Comparison of ENCODE assay signal across 8 cellular contexts in the genomic region with DNA sequence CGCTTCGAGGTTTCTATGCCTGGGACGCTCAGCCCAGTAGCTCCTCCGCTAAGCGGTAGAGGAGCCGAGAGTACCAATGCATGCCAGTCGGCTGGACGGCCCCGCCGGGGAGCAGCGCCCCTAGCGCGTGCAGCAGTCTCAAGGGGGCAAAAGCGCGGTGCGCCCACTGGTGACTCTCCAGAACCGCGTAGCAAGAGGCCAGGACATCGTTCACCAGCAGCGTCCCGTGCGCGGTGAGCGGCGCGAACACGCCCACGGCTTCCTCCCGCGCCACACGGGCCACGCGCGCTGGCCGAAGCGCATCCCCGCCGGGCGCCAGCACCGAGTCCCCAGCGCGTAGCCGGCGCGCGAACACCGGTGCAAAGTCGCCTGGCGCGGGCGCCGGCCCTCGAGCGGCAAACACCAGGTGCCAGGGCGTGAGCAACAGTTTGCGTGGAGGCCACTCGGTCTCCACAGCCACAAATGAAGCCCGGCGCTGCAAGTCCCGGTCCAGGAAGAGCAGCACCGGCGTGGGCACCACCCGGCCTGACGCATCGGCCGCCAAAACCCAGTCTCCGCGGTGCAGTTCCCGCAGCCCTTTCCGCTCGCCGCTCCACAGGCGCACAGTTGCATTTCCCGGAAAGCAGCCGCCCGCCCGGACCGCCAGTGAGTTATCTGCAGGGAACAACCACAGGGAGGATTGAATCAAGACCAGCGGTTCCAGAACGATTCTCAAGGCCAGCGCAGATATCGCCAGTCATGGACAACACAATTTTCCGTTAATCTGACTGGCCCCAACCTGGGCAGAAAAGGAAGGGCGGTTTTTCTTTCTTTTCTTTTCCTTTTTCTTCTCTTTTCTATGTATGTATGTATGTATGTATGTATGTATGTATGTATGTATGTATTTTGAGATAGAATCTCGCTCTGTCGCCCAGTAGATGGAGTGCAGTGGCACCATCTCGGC. TPM values are rescaled to one million over a fixed set of nuclear protein-coding genes. Genes with fewer than 3 reads are reported as not detected.
A peak's percentile ranks its signal among the peaks of the same experiment; 100 is the strongest.
DNase-seq lines count a peak whose midpoint lies in the region; ATAC-seq and TF ChIP-seq lines count a peak whose summit lies in the region.

No MANE protein-coding gene starts in this region.

- H3K4me2 ChIP-seq in GM23248 (ENCODE audit: unreplicated experiment), result peak overlapping the region; percentile 87

- POLR2A ChIA-PET in AG04450 (lab: Yijun Ruan, JAX), result interaction anchor here (1.0 kb wide), 1 partner anchor 41 kb away, joined by 6 read pairs; a partner anchor contains a TSS

- H3K4me1 Mint-ChIP-seq in natural killer cell treated with Interleukin-12 subunit alpha and Interleukin-12 subunit beta and Interleukin-15 and Interleukin-18, amount 100 ng/mL, for 72 hours (ENCODE audit: low read depth in 2 of 2), result peaks cover 36 to 51% of the 10 kb centered on the region in 2 donors

- TF ChIP-seq CTCF in AG04450 (IDR thresholded peaks at IDR 0.05; ENCODE audit: low read depth, low read length) (peak; percentile 35), VCaP (conservative IDR thresholded peaks at IDR 0.05) (peak; percentile 56), esophagus muscularis mucosa (IDR thresholded peaks at IDR 0.05) (no peak)

- WGBS in GM23248 (ENCODE audit: low coverage in 1 of 2, low lambda C conversion rate in 2 of 2, missing lambda C conversion rate in 2 of 2), 2 experiments, result 2 to 3% methylated on average over 81 to 86 of the region's 87 CpGs
- 11% methylated on average over 35 of the region's 87 CpGs for WGBS in esophagus muscularis mucosa

- peak overlapping the region; percentile 75 for H2AFZ ChIP-seq in GM23248

- peaks cover under 1% of the 10 kb centered on the region for H3K36me3 Mint-ChIP-seq in natural killer cell treated with Interleukin-12 subunit alpha and Interleukin-12 subunit beta and Interleukin-15 and Interleukin-18, amount 100 ng/mL, for 72 hours

- H3K9me3 ChIP-seq in AG04450 (ENCODE audit: control insufficient read depth, insufficient read depth, low read length) (no peaks in the 10 kb centered on the region), GM23248 (ENCODE audit: low read depth) (no peaks in the 10 kb centered on the region), esophagus muscularis mucosa (no peaks in the 10 kb centered on the region), SJCRH30 (replicated peaks) (no peaks in the 10 kb centered on the region)

- H3K4me3 ChIP-seq in AG04450 (ENCODE audit: low read depth, low read length) (peak overlapping the region; percentile 53), GM23248 (peak overlapping the region; percentile 61), esophagus muscularis mucosa (peak overlapping the region; percentile 41 to 54 (median 46)), SJCRH30 (no peak overlapping the region)

- no peaks in the 10 kb centered on the region for H4K20me1 ChIP-seq in GM23248 (ENCODE audit: insufficient read depth)

- DNase-seq in AG04450 (ENCODE audit: low read depth, low spot score) (no peak), GM23248 (peak; percentile 73), esophagus muscularis mucosa (ENCODE audit: extremely low spot score) (no peak), SJCRH30 (no peak)
- peak; percentile 75 for DNase-seq in natural killer cell treated with Interleukin-12 subunit alpha and Interleukin-12 subunit beta and Interleukin-15 and Interleukin-18, amount 100 ng/mL, for 72 hours (ENCODE audit: low spot score)

- in situ Hi-C loops in GM23248 (cut with MboI), result loop anchor here (10.0 kb wide), 1 partner anchor 145 kb away; no protein-coding TSS in a partner anchor

- ATAC-seq in natural killer cell treated with Interleukin-12 subunit alpha and Interleukin-12 subunit beta and Interleukin-15 and Interleukin-18, amount 100 ng/mL, for 72 hours, result peak; percentile 51 to 60
- no peak for ATAC-seq in GM19455 (IDR thresholded peaks at IDR 0.05; ENCODE audit: unreplicated experiment)
- ATAC-seq in HG03097 (IDR thresholded peaks at IDR 0.05; ENCODE audit: low FRiP score, unreplicated experiment), result no peak

- H3K27me3 Mint-ChIP-seq in natural killer cell treated with Interleukin-12 subunit alpha and Interleukin-12 subunit beta and Interleukin-15 and Interleukin-18, amount 100 ng/mL, for 72 hours, result peaks cover 22 to 35% of the 10 kb centered on the region in 2 donors

- H3K9me3 Mint-ChIP-seq in natural killer cell treated with Interleukin-12 subunit alpha and Interleukin-12 subunit beta and Interleukin-15 and Interleukin-18, amount 100 ng/mL, for 72 hours, result no peaks in the 10 kb centered on the region

- H3K4me1 ChIP-seq in GM23248 (ENCODE audit: insufficient read depth) (peaks cover 23% of the 10 kb centered on the region; the same call in 1 of the 2 replicates), esophagus muscularis mucosa (peaks cover 58 to 79% (median 75%) of the 10 kb centered on the region in 4 donors), SJCRH30 (peaks cover 10% of the 10 kb centered on the region)

- H3K79me2 ChIP-seq in GM23248 (ENCODE audit: insufficient read depth), result no peaks in the 10 kb centered on the region

- H3K27ac ChIP-seq in AG04450 (ENCODE audit: low read depth, low read length), result no peak overlapping the region
- no peak overlapping the region for H3K27ac ChIP-seq in GM23248
- H3K27ac ChIP-seq in VCaP, result no peak overlapping the region
- peak overlapping the region in 2 of 4 donors; percentile 15 to 62 for H3K27ac ChIP-seq in esophagus muscularis mucosa (replicated peaks in 1 of 4)
- no peak overlapping the region for H3K27ac ChIP-seq in SJCRH30

- H3F3A ChIP-seq in GM23248 (ENCODE audit: insufficient read depth), result peaks cover 15% of the 10 kb centered on the region

- no peak for TF ChIP-seq POLR2A in esophagus muscularis mucosa (IDR thresholded peaks at IDR 0.05; ENCODE audit: low read depth)

- no peaks in the 10 kb centered on the region for H3K9me2 ChIP-seq in GM23248 (ENCODE audit: insufficient read depth)

- intact Hi-C loops in esophagus muscularis mucosa (cut with DNase I), result loop anchor here (5.0 kb wide), 1 partner anchor 32 kb away; no protein-coding TSS in a partner anchor

- no peak overlapping the region for H3K9ac ChIP-seq in GM23248

- CTCF ChIA-PET in AG04450 (lab: Charles Lee), result interaction anchor here (0.6 to 6.4 kb wide), 12 partner anchors 10 to 1168 kb away, joined by 3 to 125 read pairs (median 24); a partner anchor contains a TSS

- peak overlapping the region in 1 of 2 donors; percentile 46 for H3K27ac Mint-ChIP-seq in natural killer cell treated with Interleukin-12 subunit alpha and Interleukin-12 subunit beta and Interleukin-15 and Interleukin-18, amount 100 ng/mL, for 72 hours

- H3K27me3 ChIP-seq in AG04450 (ENCODE audit: control insufficient read depth, insufficient read depth, low read length), result peaks cover 20% of the 10 kb centered on the region
- H3K27me3 ChIP-seq in GM23248 (replicated peaks; ENCODE audit: insufficient read depth), result peaks cover 14% of the 10 kb centered on the region
- peaks cover 0 to 65% (median 51%) of the 10 kb centered on the region in 4 donors for H3K27me3 ChIP-seq in esophagus muscularis mucosa
- no peaks in the 10 kb centered on the region for H3K27me3 ChIP-seq in SJCRH30

- H3K4me3 Mint-ChIP-seq in natural killer cell treated with Interleukin-12 subunit alpha and Interleukin-12 subunit beta and Interleukin-15 and Interleukin-18, amount 100 ng/mL, for 72 hours, result peak overlapping the region; percentile 85

- H3K36me3 ChIP-seq in GM23248 (ENCODE audit: low read depth) (no peaks in the 10 kb centered on the region), esophagus muscularis mucosa (no peaks in the 10 kb centered on the region), SJCRH30 (no peaks in the 10 kb centered on the region)

- no peak for TF ChIP-seq EP300 in esophagus muscularis mucosa (IDR thresholded peaks at IDR 0.05)

RNA-seq across cellular contexts. Expression of a gene that starts 4.5 kb away (rescaled TPM):
- not detected in 2 replicates for polyA plus RNA-seq in AG04450 (2011; rRNA removed)
- polyA minus RNA-seq in AG04450 (2011; rRNA and poly(A)+ RNA removed), result not detected in 2 replicates
- total RNA-seq in GM23248 (2014; rRNA removed; shearing (Covaris generic)), result not detected in 2 replicates
- not detected in 2 replicates for polyA plus RNA-seq in GM23248 (2016; fragmentation: Nextera tagmentation; extraction: Ambion mirVana)
- 1 to 10 TPM in 3 of 4 donors, under 1 TPM in 1; 0.66 to 3.0 (median 1.9) TPM for total RNA-seq in esophagus muscularis mucosa
- total RNA-seq in natural killer cell treated with Interleukin-12 subunit alpha and Interleukin-12 subunit beta and Interleukin-15 and Interleukin-18, amount 100 ng/mL, for 72 hours, result under 1 TPM; 0.24 to 0.31 TPM
- total RNA-seq in SJCRH30 (2014; rRNA removed; shearing (Covaris generic)), result 0.04 and 0.13 TPM in 2 replicates

RNA-seq across cellular contexts. Expression of a gene that starts 20.3 kb away (rescaled TPM):
- polyA plus RNA-seq in AG04450 (2011; rRNA removed), result 0.31 and 0.51 TPM in 2 replicates
- polyA minus RNA-seq in AG04450 (2011; rRNA and poly(A)+ RNA removed), result 0.30 TPM in 1 of 2 replicates, not detected in the other
- total RNA-seq in GM23248 (2014; rRNA removed; shearing (Covaris generic)), result 0.86 and 1.1 TPM in 2 replicates
- polyA plus RNA-seq in GM23248 (2016; fragmentation: Nextera tagmentation; extraction: Ambion mirVana), result 0.63 and 0.65 TPM in 2 replicates
- total RNA-seq in esophagus muscularis mucosa, result under 1 TPM in 2 of 4 donors, not detected in 2; 0.40 to 0.97 TPM
- 10 to 100 TPM; 21.9 to 28.9 TPM for total RNA-seq in natural killer cell treated with Interleukin-12 subunit alpha and Interleukin-12 subunit beta and Interleukin-15 and Interleukin-18, amount 100 ng/mL, for 72 hours
- 8.8 and 9.0 TPM in 2 replicates for total RNA-seq in SJCRH30 (2014; rRNA removed; shearing (Covaris generic))

RNA-seq across cellular contexts. Expression of a gene that starts 20.5 kb away (rescaled TPM):
- polyA plus RNA-seq in AG04450 (2011; rRNA removed) (34.1 and 37.3 TPM in 2 replicates), GM23248 (2016; fragmentation: Nextera tagmentation; extraction: Ambion mirVana) (28.2 and 31.6 TPM in 2 replicates)
- polyA minus RNA-seq in AG04450 (2011; rRNA and poly(A)+ RNA removed), result 53.6 and 65.0 TPM in 2 replicates
- total RNA-seq in GM23248 (2014; rRNA removed; shearing (Covaris generic)), result 22.0 and 62.9 TPM in 2 replicates
- 10 to 100 TPM; 24.7 to 54.0 (median 34.3) TPM for total RNA-seq in esophagus muscularis mucosa
- 10 to 100 TPM; 55.4 to 74.9 TPM for total RNA-seq in natural killer cell treated with Interleukin-12 subunit alpha and Interleukin-12 subunit beta and Interleukin-15 and Interleukin-18, amount 100 ng/mL, for 72 hours
- total RNA-seq in SJCRH30 (2014; rRNA removed; shearing (Covaris generic)), result 17.8 and 28.9 TPM in 2 replicates

RNA-seq across cellular contexts. Expression of a gene that starts 29.5 kb away (rescaled TPM):
- 8.9 and 11.2 TPM in 2 replicates for polyA plus RNA-seq in AG04450 (2011; rRNA removed)
- polyA minus RNA-seq in AG04450 (2011; rRNA and poly(A)+ RNA removed), result 33.9 and 41.1 TPM in 2 replicates
- 8.2 and 12.8 TPM in 2 replicates for total RNA-seq in GM23248 (2014; rRNA removed; shearing (Covaris generic))
- 8.6 and 10.3 TPM in 2 replicates for polyA plus RNA-seq in GM23248 (2016; fragmentation: Nextera tagmentation; extraction: Ambion mirVana)
- total RNA-seq in esophagus muscularis mucosa, result 10 to 100 TPM; 47.2 to 85.2 (median 76.2) TPM
- total RNA-seq in natural killer cell treated with Interleukin-12 subunit alpha and Interleukin-12 subunit beta and Interleukin-15 and Interleukin-18, amount 100 ng/mL, for 72 hours, result 100 to 1,000 TPM; 120 to 199 TPM
- total RNA-seq in SJCRH30 (2014; rRNA removed; shearing (Covaris generic)), result 30.1 and 31.2 TPM in 2 replicates

RNA-seq across cellular contexts. Expression of a gene that starts 41.1 kb away (rescaled TPM):
- 2,720 and 2,965 TPM in 2 replicates for polyA plus RNA-seq in AG04450 (2011; rRNA removed)
- 2,895 and 3,603 TPM in 2 replicates for polyA minus RNA-seq in AG04450 (2011; rRNA and poly(A)+ RNA removed)
- total RNA-seq in GM23248 (2014; rRNA removed; shearing (Covaris generic)), result 1,598 and 1,776 TPM in 2 replicates
- 1,195 and 1,237 TPM in 2 replicates for polyA plus RNA-seq in GM23248 (2016; fragmentation: Nextera tagmentation; extraction: Ambion mirVana)
- 1,000 to 10,000 TPM in 1 of 4 donors, 100 to 1,000 TPM in 3; 739 to 1,057 (median 846) TPM for total RNA-seq in esophagus muscularis mucosa
- 1,000 to 10,000 TPM; 1,825 to 2,159 TPM for total RNA-seq in natural killer cell treated with Interleukin-12 subunit alpha and Interleukin-12 subunit beta and Interleukin-15 and Interleukin-18, amount 100 ng/mL, for 72 hours
- 5,262 and 5,317 TPM in 2 replicates for total RNA-seq in SJCRH30 (2014; rRNA removed; shearing (Covaris generic))

Comparison
In these comparisons a context has a peak if more than half of its experiments do, and no peak if none do; other contexts are left out.
1. DNase-seq: peak in GM23248 (single experiment) and natural killer cell treated with Interleukin-12 subunit alpha and Interleukin-12 subunit beta and Interleukin-15 and Interleukin-18, amount 100 ng/mL, for 72 hours (single experiment); none in AG04450 (single experiment), esophagus muscularis mucosa (single experiment) and SJCRH30 (0 of 2).
2. CTCF ChIP-seq: peak in AG04450 (single experiment) and VCaP (single experiment); none in esophagus muscularis mucosa (0 of 3).
3. ATAC-seq: peak in natural killer cell treated with Interleukin-12 subunit alpha and Interleukin-12 subunit beta and Interleukin-15 and Interleukin-18, amount 100 ng/mL, for 72 hours (2 of 2); none in GM19455 (single experiment) and HG03097 (single experiment).